Comparison of ENCODE assay signal across 20 cellular contexts in the genomic region with DNA sequence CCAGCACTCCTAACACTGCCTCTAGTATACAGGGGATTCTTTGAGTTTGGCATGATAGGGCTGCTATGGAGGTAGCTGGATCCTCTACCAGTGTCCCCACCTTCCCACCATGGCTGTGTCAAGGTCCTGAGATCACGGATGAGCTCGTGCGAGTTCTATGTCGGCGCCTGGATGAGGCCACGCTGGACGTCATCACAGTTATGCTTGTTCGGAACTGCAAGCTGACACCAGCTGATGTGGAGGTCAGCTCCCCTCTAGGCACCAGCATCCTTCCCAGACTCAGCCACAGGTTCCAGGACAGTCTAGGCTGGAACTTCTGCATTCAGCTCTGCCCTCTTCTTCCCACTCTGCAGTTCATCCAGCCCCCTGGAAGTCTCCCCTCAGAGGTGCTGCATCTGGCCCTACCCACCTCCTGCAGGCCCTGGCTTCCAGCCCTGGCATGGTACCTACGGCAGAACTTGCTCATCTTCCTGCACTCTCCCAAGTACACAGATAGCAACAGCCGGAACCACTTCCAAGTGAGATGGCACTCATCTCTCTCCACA. TPM values are rescaled to one million over a fixed set of nuclear protein-coding genes. Genes with fewer than 3 reads are reported as not detected.
A peak's percentile ranks its signal among the peaks of the same experiment; 100 is the strongest.
DNase-seq lines count a peak whose midpoint lies in the region; TF ChIP-seq lines count a peak whose summit lies in the region.
"Had no signal": no experiment of that assay in that cellular context is flagged by ENCODE, and none has a peak within 500 bp of the region (broad histone marks: within the 10 kb centered on the region; RNA-seq: fewer than 3 reads in every experiment).

No MANE protein-coding gene starts in this region.

- CTCF ChIA-PET in activated naive CD4-positive, alpha-beta T cell treated with anti-CD3 and anti-CD28 coated beads for 36 hours (lab: Charles Lee): interaction anchor here (1.0 kb wide), 1 partner anchor 208 kb away, joined by 4 read pairs; no protein-coding TSS in a partner anchor
- CTCF ChIA-PET in activated CD4-positive, alpha-beta T cell treated with anti-CD3 and anti-CD28 coated beads, Interleukin-2, amount 10 ng/mL, durations not matched to agents 7 days and 5 days (lab: Charles Lee): interaction anchor here (1.3 kb wide), 1 partner anchor 14 kb away, joined by 4 read pairs; no protein-coding TSS in a partner anchor

- no peaks in the 10 kb centered on the region for H3K4me1 Mint-ChIP-seq in activated naive CD4-positive, alpha-beta T cell treated with anti-CD3 and anti-CD28 coated beads for 36 hours (ENCODE audit: low read depth)
- H3K4me1 Mint-ChIP-seq in activated CD4-positive, alpha-beta T cell treated with anti-CD3 and anti-CD28 coated beads, Interleukin-2, amount 10 ng/mL, durations not matched to agents 7 days and 5 days: peaks cover 6% of the 10 kb centered on the region

- H3K4me3 ChIP-seq in coronary artery: no peak overlapping the region
- H3K4me3 ChIP-seq in ovary: no peak overlapping the region
- H3K4me3 ChIP-seq in tibial artery: no peak overlapping the region
- H3K4me3 ChIP-seq: BLaER1 treated with 17β-estradiol and CSF1 and Interleukin-3, amounts not matched to agents 10 nM and 100 nM had no signal

- H3K27me3 ChIP-seq in ovary (no peaks in the 10 kb centered on the region), tibial artery (no peaks in the 10 kb centered on the region)
- H3K27me3 ChIP-seq: BLaER1 treated with 17β-estradiol and CSF1 and Interleukin-3, amounts not matched to agents 10 nM and 100 nM had no signal

- no peak for TF ChIP-seq EP300 in ovary (IDR thresholded peaks at IDR 0.05)

- no peaks in the 10 kb centered on the region for H3K9me3 ChIP-seq in ovary
- no peaks in the 10 kb centered on the region for H3K9me3 ChIP-seq in tibial artery
- H3K9me3 ChIP-seq: BLaER1 treated with 17β-estradiol and CSF1 and Interleukin-3, amounts not matched to agents 10 nM and 100 nM had no signal

- intact Hi-C loops in activated naive CD4-positive, alpha-beta T cell treated with anti-CD3 and anti-CD28 coated beads for 36 hours (cut with micrococcal nuclease): no loop called here
- intact Hi-C loops in ovary (cut with DNase I): no loop called here
- intact Hi-C loops in tibial artery (cut with DNase I; ENCODE audit: low total_unique reads): no loop called here

- H3K27ac ChIP-seq in coronary artery (no peak overlapping the region), ovary (no peak overlapping the region), tibial artery (no peak overlapping the region)
- H3K27ac ChIP-seq: BLaER1 treated with 17β-estradiol and CSF1 and Interleukin-3, amounts not matched to agents 10 nM and 100 nM had no signal

- DNase-seq in activated naive CD4-positive, alpha-beta T cell treated with anti-CD3 and anti-CD28 coated beads for 36 hours: peak; percentile 2
- DNase-seq in activated naive CD4-positive, alpha-beta T cell treated with Interleukin-2 at 50 U/mL for 16 hours: no peak
- DNase-seq in coronary artery (ENCODE audit: low spot score) (peak; percentile 31), ovary (peak in 3 of 5 donors; percentile 12 to 15 (median 13)), tibial artery (peak; percentile 13 to 59), HK-2 (ENCODE audit: unreplicated experiment) (no peak), LoVo (ENCODE audit: low spot score) (no peak)
- DNase-seq in activated CD4-positive, alpha-beta T cell treated with anti-CD3 and anti-CD28 coated beads, Interleukin-2, amount 10 ng/mL, durations not matched to agents 7 days and 5 days: no peak
- DNase-seq: Calu3; CD8-positive, alpha-beta T cell; EL; KG1; NCI-H1417; NCI-H187; NCI-H2107; NCI-H510A; NCI-H774; SHP77 had no signal

- POLR2A ChIA-PET in activated CD4-positive, alpha-beta T cell treated with anti-CD3 and anti-CD28 coated beads, Interleukin-2, amount 10 ng/mL, durations not matched to agents 7 days and 5 days (lab: Charles Lee): no interaction called here

- H3K4me3 Mint-ChIP-seq in activated naive CD4-positive, alpha-beta T cell treated with anti-CD3 and anti-CD28 coated beads for 36 hours: no peak overlapping the region
- no peak overlapping the region for H3K4me3 Mint-ChIP-seq in activated CD4-positive, alpha-beta T cell treated with anti-CD3 and anti-CD28 coated beads, Interleukin-2, amount 10 ng/mL, durations not matched to agents 7 days and 5 days
- H3K4me3 Mint-ChIP-seq: CD8-positive, alpha-beta T cell had no signal

- no peak overlapping the region for H3K27ac Mint-ChIP-seq in activated naive CD4-positive, alpha-beta T cell treated with anti-CD3 and anti-CD28 coated beads for 36 hours
- no peak overlapping the region for H3K27ac Mint-ChIP-seq in activated CD4-positive, alpha-beta T cell treated with anti-CD3 and anti-CD28 coated beads, Interleukin-2, amount 10 ng/mL, durations not matched to agents 7 days and 5 days
- H3K27ac Mint-ChIP-seq: CD8-positive, alpha-beta T cell had no signal

- H3K27me3 Mint-ChIP-seq in activated naive CD4-positive, alpha-beta T cell treated with anti-CD3 and anti-CD28 coated beads for 36 hours (ENCODE audit: low read depth): no peaks in the 10 kb centered on the region
- no peaks in the 10 kb centered on the region for H3K27me3 Mint-ChIP-seq in activated CD4-positive, alpha-beta T cell treated with anti-CD3 and anti-CD28 coated beads, Interleukin-2, amount 10 ng/mL, durations not matched to agents 7 days and 5 days

- peaks cover 7% of the 10 kb centered on the region for H3K36me3 Mint-ChIP-seq in activated naive CD4-positive, alpha-beta T cell treated with anti-CD3 and anti-CD28 coated beads for 36 hours (ENCODE audit: low read depth)
- peaks cover 14% of the 10 kb centered on the region for H3K36me3 Mint-ChIP-seq in activated CD4-positive, alpha-beta T cell treated with anti-CD3 and anti-CD28 coated beads, Interleukin-2, amount 10 ng/mL, durations not matched to agents 7 days and 5 days (ENCODE audit: low read depth)

- H3K36me3 ChIP-seq in ovary (no peaks in the 10 kb centered on the region), tibial artery (peaks cover 45 to 90% (median 53%) of the 10 kb centered on the region in 3 donors)

- TF ChIP-seq POLR2A in ovary (IDR thresholded peaks at IDR 0.05): no peak

- peaks cover 13% of the 10 kb centered on the region for H3K4me1 ChIP-seq in ovary (ENCODE audit: insufficient read depth)
- H3K4me1 ChIP-seq in tibial artery: peaks cover 0 to 15% (median 8%) of the 10 kb centered on the region in 4 donors
- H3K4me1 ChIP-seq: BLaER1 treated with 17β-estradiol and CSF1 and Interleukin-3, amounts not matched to agents 10 nM and 100 nM had no signal

- TF ChIP-seq CTCF in coronary artery (IDR thresholded peaks at IDR 0.05) (no peak), ovary (IDR thresholded peaks at IDR 0.05) (no peak), tibial artery (IDR thresholded peaks at IDR 0.05) (no peak)

- 90 to 92% (median 92%) methylated on average over 10 of the region's 10 CpGs for WGBS in ovary, 3 donors

- H3K9me3 Mint-ChIP-seq in activated naive CD4-positive, alpha-beta T cell treated with anti-CD3 and anti-CD28 coated beads for 36 hours: no peaks in the 10 kb centered on the region
- H3K9me3 Mint-ChIP-seq in activated CD4-positive, alpha-beta T cell treated with anti-CD3 and anti-CD28 coated beads, Interleukin-2, amount 10 ng/mL, durations not matched to agents 7 days and 5 days: no peaks in the 10 kb centered on the region
- H3K9me3 Mint-ChIP-seq: CD8-positive, alpha-beta T cell had no signal

RNA-seq across cellular contexts. Expression of gene HYI, which starts 15.1 kb away (rescaled TPM):
- 1 to 10 TPM; 9.1 to 9.2 TPM for total RNA-seq in activated naive CD4-positive, alpha-beta T cell treated with anti-CD3 and anti-CD28 coated beads for 36 hours
- 10 to 100 TPM; 57.3 to 94.4 (median 78.9) TPM for total RNA-seq in ovary
- 10 to 100 TPM; 16.6 to 77.2 TPM for polyA plus RNA-seq in ovary
- total RNA-seq in activated CD4-positive, alpha-beta T cell treated with anti-CD3 and anti-CD28 coated beads, Interleukin-2, amount 10 ng/mL, durations not matched to agents 7 days and 5 days: 10 to 100 TPM; 20.6 to 25.8 TPM
- total RNA-seq: OCI-LY7 had no signal

RNA-seq across cellular contexts. Expression of gene SZT2, which starts 48.9 kb away (rescaled TPM):
- 10 to 100 TPM; 26.6 to 28.2 TPM for total RNA-seq in activated naive CD4-positive, alpha-beta T cell treated with anti-CD3 and anti-CD28 coated beads for 36 hours
- 10 to 100 TPM; 25.5 to 89.3 (median 60.9) TPM for total RNA-seq in ovary
- 10 to 100 TPM; 16.8 to 17.6 TPM for polyA plus RNA-seq in ovary
- total RNA-seq in activated CD4-positive, alpha-beta T cell treated with anti-CD3 and anti-CD28 coated beads, Interleukin-2, amount 10 ng/mL, durations not matched to agents 7 days and 5 days: 10 to 100 TPM; 66.6 to 74.3 TPM

RNA-seq across cellular contexts. Expression of gene MED8, which starts 49.0 kb away (rescaled TPM):
- 10 to 100 TPM; 45.8 to 45.9 TPM for total RNA-seq in activated naive CD4-positive, alpha-beta T cell treated with anti-CD3 and anti-CD28 coated beads for 36 hours
- total RNA-seq in ovary: 10 to 100 TPM; 13.7 to 39.3 (median 24.0) TPM
- polyA plus RNA-seq in ovary: 10 to 100 TPM; 26.0 to 40.0 TPM
- 10 to 100 TPM; 30.2 to 33.3 TPM for total RNA-seq in activated CD4-positive, alpha-beta T cell treated with anti-CD3 and anti-CD28 coated beads, Interleukin-2, amount 10 ng/mL, durations not matched to agents 7 days and 5 days

Comparison
In these comparisons a context has a peak if more than half of its experiments do, and no peak if none do; other contexts are left out.
1. DNase-seq: peak in activated naive CD4-positive, alpha-beta T cell treated with anti-CD3 and anti-CD28 coated beads for 36 hours (single experiment), coronary artery (single experiment), ovary (3 of 5) and tibial artery (2 of 2); none in activated naive CD4-positive, alpha-beta T cell treated with Interleukin-2 at 50 U/mL for 16 hours (single experiment), HK-2 (single experiment), activated CD4-positive, alpha-beta T cell treated with anti-CD3 and anti-CD28 coated beads, Interleukin-2, amount 10 ng/mL, durations not matched to agents 7 days and 5 days (single experiment) and LoVo (single experiment).